ENCODE assay signal across 27 cellular contexts in the genomic region with DNA sequence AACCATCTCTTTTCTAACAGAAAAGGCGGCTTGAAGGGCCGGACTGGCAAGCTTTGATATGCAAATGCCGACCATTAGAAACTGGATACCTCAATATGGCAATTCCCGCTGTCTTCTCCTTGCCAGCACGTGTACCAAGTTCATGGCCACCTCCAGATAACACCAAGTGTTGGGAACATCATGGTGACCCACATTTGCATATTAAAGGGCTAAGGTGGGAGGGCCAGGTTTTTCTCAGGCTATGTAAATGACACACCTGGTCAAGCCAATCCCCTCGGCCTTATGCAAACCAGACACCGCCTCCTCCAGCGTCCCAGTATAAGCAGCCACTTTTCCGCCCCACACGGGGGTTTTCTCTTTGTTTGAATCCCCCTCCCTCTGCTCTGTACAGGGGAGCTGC.
A peak's percentile ranks its signal among the peaks of the same experiment; 100 is the strongest.
DNase-seq lines count a peak whose midpoint lies in the region; ATAC-seq and TF ChIP-seq lines count a peak whose summit lies in the region.
"Had no signal": no experiment of that assay in that cellular context is flagged by ENCODE, and none has a peak within 500 bp of the region (broad histone marks: within the 10 kb centered on the region; RNA-seq: fewer than 3 reads in every experiment).

No MANE protein-coding gene starts in this region.

- no peak overlapping the region for H3K27ac Mint-ChIP-seq in osteocyte (ENCODE audit: unreplicated experiment)
- H3K27ac Mint-ChIP-seq: activated B cell treated with CpG ODN at 0.5 μM for 24 hours; activated naive CD8-positive, alpha-beta T cell treated with anti-CD3 and anti-CD28 coated beads, Interleukin-2, amount 10 ng/mL, durations not matched to agents 7 days and 5 days; CD14-positive monocyte; HFFc6; stimulated activated effector memory CD8-positive, alpha-beta T cell treated with anti-CD3 and anti-CD28 coated beads, Interleukin-12 subunit alpha, Interleukin-12 subunit beta, amount 100 ng/mL, for 72 hours had no signal

- H3K9ac ChIP-seq in HCT116 (ENCODE audit: low read length) (no peak overlapping the region), NT2/D1 (ENCODE audit: insufficient read length, low read depth) (no peak overlapping the region)
- H3K9ac ChIP-seq: KMS-11 had no signal

- BruUV-seq in HCT116 (replicated peaks; lab: Mats Ljungman, UMichigan), result no TSS peak

- H3K9me3 ChIP-seq in HCT116 (ENCODE audit: control insufficient read depth in 1 of 2, insufficient read depth in 1 of 2, low read depth in 1 of 2, low read length in 2 of 2) (no peaks in the 10 kb centered on the region), NT2/D1 (ENCODE audit: insufficient read depth, low read length) (peaks cover 7% of the 10 kb centered on the region; the same call in 1 of the 2 replicates), sigmoid colon (no peaks in the 10 kb centered on the region), uterus (no peaks in the 10 kb centered on the region)
- H3K9me3 ChIP-seq: ascending aorta, gastrocnemius medialis, left lung had no signal

- no peak overlapping the region for H3K27ac ChIP-seq in HCT116 (ENCODE audit: low read depth, low read length)
- no peak overlapping the region for H3K27ac ChIP-seq in sigmoid colon
- no peak overlapping the region for H3K27ac ChIP-seq in uterus
- H3K27ac ChIP-seq: ascending aorta, gastrocnemius medialis, KMS-11, left lung had no signal

- TF ChIP-seq CTCF in HCT116 (IDR thresholded peaks at IDR 0.05 in 2 of 3, conservative IDR thresholded peaks at IDR 0.05 in 1 of 3; ENCODE audit: borderline replicate concordance in 1 of 3, insufficient read depth in 1 of 3, low read depth in 2 of 3, low read length in 2 of 3) (no peak), sigmoid colon (IDR thresholded peaks at IDR 0.05) (no peak), osteocyte (IDR thresholded peaks at IDR 0.05) (no peak), uterus (IDR thresholded peaks at IDR 0.05) (no peak)

- no peaks in the 10 kb centered on the region for H3K79me2 ChIP-seq in HCT116 (ENCODE audit: insufficient read depth, low read length)

- no peaks in the 10 kb centered on the region for H3K27me3 ChIP-seq in HCT116 (ENCODE audit: insufficient read depth, low read length)
- peaks cover 11% of the 10 kb centered on the region for H3K27me3 ChIP-seq in NT2/D1 (ENCODE audit: insufficient read depth, insufficient read length)
- H3K27me3 ChIP-seq in sigmoid colon, result no peaks in the 10 kb centered on the region
- H3K27me3 ChIP-seq in uterus, result no peaks in the 10 kb centered on the region
- H3K27me3 ChIP-seq: ascending aorta, gastrocnemius medialis, left lung had no signal

- no peaks in the 10 kb centered on the region for H3K27me3 Mint-ChIP-seq in osteocyte (ENCODE audit: unreplicated experiment)
- H3K27me3 Mint-ChIP-seq: activated B cell treated with CpG ODN at 0.5 μM for 24 hours; activated naive CD8-positive, alpha-beta T cell treated with anti-CD3 and anti-CD28 coated beads, Interleukin-2, amount 10 ng/mL, durations not matched to agents 7 days and 5 days had no signal

- CTCF ChIA-PET in HCT116 (lab: Charles Lee), result no interaction called here

- H3K36me3 Mint-ChIP-seq in osteocyte (ENCODE audit: unreplicated experiment), result no peaks in the 10 kb centered on the region
- H3K36me3 Mint-ChIP-seq: activated naive CD8-positive, alpha-beta T cell treated with anti-CD3 and anti-CD28 coated beads, Interleukin-2, amount 10 ng/mL, durations not matched to agents 7 days and 5 days; CD14-positive monocyte; stimulated activated effector memory CD8-positive, alpha-beta T cell treated with anti-CD3 and anti-CD28 coated beads, Interleukin-12 subunit alpha, Interleukin-12 subunit beta, amount 100 ng/mL, for 72 hours had no signal

- POLR2A ChIA-PET in HCT116 (lab: Charles Lee), result no interaction called here

- no peak for TF ChIP-seq EP300 in sigmoid colon (IDR thresholded peaks at IDR 0.05)

- TF ChIP-seq RAD21 in HCT116 (IDR thresholded peaks at IDR 0.05; ENCODE audit: low read depth), result no peak

- WGBS in sigmoid colon, 2 donors, result 83 to 89% methylated on average over 10 of the region's 10 CpGs

- H3K4me2 ChIP-seq in HCT116 (ENCODE audit: low read length), result no peak overlapping the region
- H3K4me2 ChIP-seq: KMS-11 had no signal

- H4K20me1 ChIP-seq in HCT116 (ENCODE audit: insufficient read depth), result no peaks in the 10 kb centered on the region

- H3K4me3 ChIP-seq in HCT116 (replicated peaks in 1 of 2; ENCODE audit: low read depth in 1 of 2, low read length in 2 of 2) (no peak overlapping the region), NT2/D1 (ENCODE audit: insufficient read length, low read depth) (no peak overlapping the region), sigmoid colon (no peak overlapping the region), uterus (no peak overlapping the region)
- H3K4me3 ChIP-seq: ascending aorta, gastrocnemius medialis, left lung had no signal

- no peak overlapping the region for H3K4me3 Mint-ChIP-seq in osteocyte (ENCODE audit: unreplicated experiment)
- H3K4me3 Mint-ChIP-seq: activated B cell treated with CpG ODN at 0.5 μM for 24 hours; activated naive CD8-positive, alpha-beta T cell treated with anti-CD3 and anti-CD28 coated beads, Interleukin-2, amount 10 ng/mL, durations not matched to agents 7 days and 5 days; activated T-cell treated with anti-CD3 and anti-CD28 coated beads, Interleukin-2, amount 50 U/mL, for 4 hours; CD14-positive monocyte; HFFc6; stimulated activated effector memory CD8-positive, alpha-beta T cell treated with anti-CD3 and anti-CD28 coated beads, Interleukin-12 subunit alpha, Interleukin-12 subunit beta, amount 100 ng/mL, for 72 hours had no signal

- H2AFZ ChIP-seq in HCT116 (ENCODE audit: low read depth, low read length, poor library complexity, severe bottlenecking), result no peak overlapping the region

- H3K4me1 ChIP-seq in HCT116 (ENCODE audit: control insufficient read depth in 1 of 2, insufficient read depth in 2 of 2, low read length in 2 of 2), result no peaks in the 10 kb centered on the region
- H3K4me1 ChIP-seq in NT2/D1 (ENCODE audit: insufficient read depth, insufficient read length), result peaks cover 16% of the 10 kb centered on the region
- H3K4me1 ChIP-seq in sigmoid colon, result peaks cover 0 to 3% (median 0%) of the 10 kb centered on the region in 4 donors
- H3K4me1 ChIP-seq in uterus, result no peaks in the 10 kb centered on the region
- H3K4me1 ChIP-seq: ascending aorta, Caco-2, gastrocnemius medialis, left lung had no signal

- DNase-seq in HCT116 (ENCODE audit: low read depth, low spot score) (no peak), NT2/D1 (ENCODE audit: low read depth, low spot score) (peak; percentile 77), iPS-NIHi11 (ENCODE audit: low spot score) (peak; percentile 76), sigmoid colon (peak; percentile 26), osteocyte (ENCODE audit: extremely low spot score, unreplicated experiment) (no peak), uterus (no peak), SIG-M5 (lab: John Stamatoyannopoulos, UW) (no peak)
- DNase-seq: activated B cell treated with CpG ODN at 0.5 μM for 24 hours; activated gamma-delta T cell; activated naive CD8-positive, alpha-beta T cell treated with anti-CD3 and anti-CD28 coated beads, Interleukin-2, amount 10 ng/mL, durations not matched to agents 7 days and 5 days; activated T-cell treated with anti-CD3 and anti-CD28 coated beads, Interleukin-2, amount 50 U/mL, for 4 hours; Caco-2; DMS53; gastrocnemius medialis; HFFc6; mesenchymal stem cell; MM.1S; NCI-H1417 treated with DMSO at 0.1 percent for 48 hours; NCI-H2081 treated with DMSO at 0.1 percent for 48 hours; nucleus accumbens; T-helper 1 cell; trophoblast cell had no signal

- peaks cover 23% of the 10 kb centered on the region for H3K4me1 Mint-ChIP-seq in osteocyte (ENCODE audit: unreplicated experiment)
- H3K4me1 Mint-ChIP-seq: activated B cell treated with CpG ODN at 0.5 μM for 24 hours; activated naive CD8-positive, alpha-beta T cell treated with anti-CD3 and anti-CD28 coated beads, Interleukin-2, amount 10 ng/mL, durations not matched to agents 7 days and 5 days; CD14-positive monocyte; stimulated activated effector memory CD8-positive, alpha-beta T cell treated with anti-CD3 and anti-CD28 coated beads, Interleukin-12 subunit alpha, Interleukin-12 subunit beta, amount 100 ng/mL, for 72 hours had no signal

- 0 out of 2 replicates have a peak, but pooled peaks have one; percentile 30 for ATAC-seq in HCT116
- ATAC-seq: activated T-cell treated with anti-CD3 and anti-CD28 coated beads, Interleukin-2, amount 50 U/mL, for 4 hours; gastrocnemius medialis; left lung; stimulated activated effector memory CD8-positive, alpha-beta T cell treated with anti-CD3 and anti-CD28 coated beads, Interleukin-12 subunit alpha, Interleukin-12 subunit beta, amount 100 ng/mL, for 72 hours had no signal

- intact Hi-C loops in HCT116 (cut with micrococcal nuclease) (no loop called here), sigmoid colon (cut with DNase I) (no loop called here), uterus (cut with DNase I; ENCODE audit: low total_unique reads) (no loop called here)

- TF ChIP-seq POLR2A in HCT116 (IDR thresholded peaks at IDR 0.05; ENCODE audit: borderline replicate concordance, extremely low read depth, insufficient read depth, insufficient read length) (no peak), sigmoid colon (IDR thresholded peaks at IDR 0.05) (no peak), uterus (IDR thresholded peaks at IDR 0.05) (no peak)

- H3K9me3 Mint-ChIP-seq in osteocyte (ENCODE audit: unreplicated experiment), result peaks cover 5% of the 10 kb centered on the region
- H3K9me3 Mint-ChIP-seq: activated naive CD8-positive, alpha-beta T cell treated with anti-CD3 and anti-CD28 coated beads, Interleukin-2, amount 10 ng/mL, durations not matched to agents 7 days and 5 days; stimulated activated effector memory CD8-positive, alpha-beta T cell treated with anti-CD3 and anti-CD28 coated beads, Interleukin-12 subunit alpha, Interleukin-12 subunit beta, amount 100 ng/mL, for 72 hours had no signal

- RAD21 ChIA-PET in HCT116 (lab: Charles Lee; ENCODE audit: low non-redundant PET in 1 of 2, low total read pairs in 2 of 2, uncharacterized antibody in 2 of 2, unreplicated experiment in 2 of 2), result no interaction called here

- H3K36me3 ChIP-seq in HCT116 (ENCODE audit: control insufficient read depth in 1 of 2, insufficient read depth in 2 of 2, low read length in 2 of 2), result no peaks in the 10 kb centered on the region
- H3K36me3 ChIP-seq in NT2/D1 (ENCODE audit: insufficient read depth, insufficient read length, low read length), result no peaks in the 10 kb centered on the region
- no peaks in the 10 kb centered on the region for H3K36me3 ChIP-seq in sigmoid colon
- no peaks in the 10 kb centered on the region for H3K36me3 ChIP-seq in uterus
- H3K36me3 ChIP-seq: ascending aorta, gastrocnemius medialis, left lung had no signal

- no peaks in the 10 kb centered on the region for H3K9me2 ChIP-seq in HCT116 (ENCODE audit: insufficient read depth)

TF ChIP-seq in HCT116, 20 proteins besides CTCF, POLR2A, EP300 and RAD21 (continues in another document):
- TF ChIP-seq SP1 (IDR thresholded peaks at IDR 0.05; ENCODE audit: low read depth), result no peak
- TF ChIP-seq TCF7L2 (IDR thresholded peaks at IDR 0.05; ENCODE audit: borderline replicate concordance, extremely low read depth, insufficient read depth, insufficient read length), result no peak
- TF ChIP-seq ELF1 (IDR thresholded peaks at IDR 0.05; ENCODE audit: borderline replicate concordance, low read depth), result no peak

Comparison
In these comparisons a context has a peak if more than half of its experiments do, and no peak if none do; other contexts are left out.
1. DNase-seq: peak in NT2/D1 (single experiment), iPS-NIHi11 (single experiment) and sigmoid colon (single experiment); none in HCT116 (single experiment), osteocyte (single experiment), uterus (0 of 2) and SIG-M5 (single experiment).